Comparison of ENCODE assay signal across 19 cellular contexts in the genomic region with DNA sequence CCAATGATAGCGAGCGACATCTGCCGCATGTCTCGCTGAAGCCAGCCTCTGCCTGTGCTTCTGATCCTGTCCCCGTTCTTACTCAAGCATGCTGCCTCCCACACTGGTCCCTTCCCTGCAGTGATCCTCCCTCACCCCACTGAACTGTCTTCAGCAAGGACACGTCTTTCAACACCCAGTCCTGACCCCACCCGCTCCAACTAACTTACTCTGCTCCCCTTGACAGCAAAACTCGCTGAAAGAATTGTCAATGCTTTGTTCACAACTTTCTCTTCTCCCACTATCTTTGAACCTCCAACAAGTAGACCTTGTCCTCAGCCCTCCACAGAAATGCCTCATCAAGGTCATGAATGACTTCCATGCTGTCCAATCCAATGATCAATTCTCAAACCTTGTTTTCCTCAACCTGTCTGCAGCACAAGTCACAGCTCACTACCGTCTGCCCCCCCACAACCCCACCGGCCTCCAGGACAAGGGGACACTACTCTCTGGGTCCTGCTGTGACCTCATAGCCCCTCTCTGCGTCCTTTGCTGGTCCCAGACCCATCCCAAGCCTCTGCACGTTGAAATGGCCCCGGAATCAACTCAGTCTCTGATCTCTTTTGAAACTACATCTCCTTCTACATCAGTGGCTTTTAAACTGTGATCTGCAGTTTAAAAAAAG.
"Had no signal": no experiment of that assay in that cellular context is flagged by ENCODE, and none has a peak within 500 bp of the region (broad histone marks: within the 10 kb centered on the region; RNA-seq: fewer than 3 reads in every experiment).

No MANE protein-coding gene starts in this region.

- H3K27ac ChIP-seq: esophagus muscularis mucosa, neural progenitor cell, tibial nerve, VCaP had no signal

- ATAC-seq: activated CD4-positive, CD25-positive, alpha-beta regulatory T cell treated with anti-CD3 and anti-CD28 coated beads, Interleukin-2, amount 50 U/mL, for 24 hours; activated CD8-positive, alpha-beta memory T cell treated with anti-CD3 and anti-CD28 coated beads, Interleukin-2, amount 10 ng/mL, durations not matched to agents 7 days and 5 days; activated CD8-positive, alpha-beta T cell treated with anti-CD3 and anti-CD28 coated beads for 36 hours; activated naive CD8-positive, alpha-beta T cell treated with anti-CD3 and anti-CD28 coated beads, Interleukin-2, amount 50 U/mL, for 24 hours; effector memory CD8-positive, alpha-beta T cell; left lobe of liver; naive thymus-derived CD8-positive, alpha-beta T cell had no signal

- H3K36me3 ChIP-seq: esophagus muscularis mucosa, neural progenitor cell, tibial nerve had no signal

- H3K27me3 ChIP-seq: esophagus muscularis mucosa, tibial nerve had no signal

- H3K4me3 ChIP-seq: esophagus muscularis mucosa, neural progenitor cell, tibial nerve had no signal

- DNase-seq: activated CD4-positive, alpha-beta T cell treated with anti-CD3 and anti-CD28 coated beads, Interleukin-2, amount 10 ng/mL, durations not matched to agents 24 days and 14 days; activated CD8-positive, alpha-beta memory T cell treated with anti-CD3 and anti-CD28 coated beads, Interleukin-2, amount 10 ng/mL, durations not matched to agents 7 days and 5 days; activated CD8-positive, alpha-beta T cell treated with anti-CD3 and anti-CD28 coated beads for 36 hours; activated gamma-delta T cell; activated naive CD4-positive, alpha-beta T cell treated with anti-CD3 and anti-CD28 coated beads, Interleukin-2, amount 50 U/mL, for 16 hours; activated naive CD8-positive, alpha-beta T cell treated with anti-CD3 and anti-CD28 coated beads, Interleukin-2, amount 50 U/mL, for 24 hours; activated T-cell treated with anti-CD3 and anti-CD28 coated beads for 4 hours; aorta; effector memory CD8-positive, alpha-beta T cell; naive thymus-derived CD8-positive, alpha-beta T cell; retina; stimulated activated CD4-positive, alpha-beta T cell treated with anti-CD3 and anti-CD28 coated beads, Interleukin-1b, Interleukin-23, amount 100 ng/mL, for 48 hours; substantia nigra had no signal

- H3K9me3 ChIP-seq: esophagus muscularis mucosa, tibial nerve had no signal
